ENCODE assay signal across 11 cellular contexts in the genomic region with DNA sequence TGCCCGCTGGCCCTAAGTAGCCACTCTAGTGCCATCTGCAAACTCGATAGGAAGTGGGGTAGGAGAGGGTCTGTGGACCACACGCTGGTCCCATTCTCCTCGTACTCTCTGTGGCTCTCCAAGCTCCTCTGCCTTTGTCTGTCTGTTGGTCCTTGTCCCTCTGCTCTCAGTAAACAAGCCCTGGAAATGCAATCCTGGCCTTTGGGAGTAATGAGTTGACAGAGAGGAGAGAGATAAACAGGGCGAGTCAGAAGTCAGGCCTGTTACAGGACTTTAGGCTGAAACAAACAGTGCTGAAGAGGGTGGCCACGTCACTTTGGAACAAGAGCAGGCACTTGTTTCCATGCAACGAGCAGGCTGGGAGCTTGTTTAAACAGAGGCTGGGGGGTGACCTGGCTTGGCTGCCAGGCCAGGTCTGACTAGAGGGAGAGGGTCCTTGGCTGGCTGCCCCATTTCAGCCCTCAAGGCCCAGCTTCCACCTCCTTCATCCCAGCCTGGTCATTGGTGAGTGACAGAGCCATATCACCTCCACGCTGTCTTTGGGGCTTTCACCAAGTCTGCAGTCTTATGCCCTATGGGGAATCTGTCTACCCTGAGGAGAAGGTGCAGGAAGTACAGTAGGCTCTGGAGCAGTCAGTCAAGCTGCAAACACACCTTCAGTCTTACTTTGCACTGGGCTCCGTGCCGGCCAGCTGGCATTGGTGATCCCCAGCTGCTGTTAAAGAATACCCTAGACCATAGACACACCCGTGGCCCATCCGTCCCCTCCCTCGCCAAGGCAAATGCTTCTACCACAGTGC. TPM values are rescaled to one million over a fixed set of nuclear protein-coding genes. Genes with fewer than 3 reads are reported as not detected.
DNase-seq lines count a peak whose midpoint lies in the region; ATAC-seq and TF ChIP-seq lines count a peak whose summit lies in the region.
"Had no signal": no experiment of that assay in that cellular context is flagged by ENCODE, and none has a peak within 500 bp of the region (broad histone marks: within the 10 kb centered on the region; RNA-seq: fewer than 3 reads in every experiment).

No MANE protein-coding gene starts in this region.

- H3K27me3 ChIP-seq in heart left ventricle: no peaks in the 10 kb centered on the region
- H3K27me3 ChIP-seq: BE2C had no signal

- 69 to 79% (median 72%) methylated on average over 13 of the region's 13 CpGs for WGBS in heart left ventricle, 4 donors

- H3K36me3 ChIP-seq in heart left ventricle: peaks cover 0 to 30% (median 20%) of the 10 kb centered on the region in 9 donors

- H3K36me3 Mint-ChIP-seq in nephron progenitor cell (ENCODE audit: low read depth) (peaks cover 44% of the 10 kb centered on the region), CD14-positive monocyte (peaks cover 72 to 74% of the 10 kb centered on the region in 2 donors)

- no peak for TF ChIP-seq POLR2A in heart left ventricle (IDR thresholded peaks at IDR 0.05)

- H3K4me3 Mint-ChIP-seq in nephron progenitor cell (peak overlapping the region; percentile 58), CD14-positive monocyte (no peak overlapping the region)

- peak; percentile 71 to 92 (median 83) for ATAC-seq in heart left ventricle
- no peak for ATAC-seq in HG03354 (IDR thresholded peaks at IDR 0.05; ENCODE audit: poor library complexity, severe bottlenecking, unreplicated experiment)
- ATAC-seq in GM19463 (IDR thresholded peaks at IDR 0.05; ENCODE audit: unreplicated experiment): no peak

- intact Hi-C loops in heart left ventricle (cut with DNase I) (no loop called here), CD14-positive monocyte (cut with micrococcal nuclease) (no loop called here)

- peaks cover 0 to 36% (median 15%) of the 10 kb centered on the region in 12 donors for H3K4me1 ChIP-seq in heart left ventricle
- H3K4me1 ChIP-seq: BE2C had no signal

- peak; percentile 98 for DNase-seq in DMS53 treated with DMSO at 0.1 percent for 48 hours (lab: John Stamatoyannopoulos, UW; ENCODE audit: unreplicated experiment)
- DNase-seq in NCI-H510A treated with DMSO at 0.1 percent for 48 hours (lab: John Stamatoyannopoulos, UW): peak; percentile 99
- peak in 2 of 5 donors; percentile 57 to 59 for DNase-seq in heart left ventricle
- no peak for DNase-seq in nephron progenitor cell
- no peak for DNase-seq in CD14-positive monocyte (ENCODE audit: low spot score)
- DNase-seq in kidney glomerular epithelial cell (lab: John Stamatoyannopoulos, UW): no peak
- DNase-seq: activated T-cell treated with anti-CD3 and anti-CD28 coated beads, Interleukin-2, amount 50 U/mL, for 1 hour; BE2C; KBM-7 had no signal

- peak overlapping the region in 11 of 12 donors; percentile 26 to 83 (median 56) for H3K27ac ChIP-seq in heart left ventricle

- no peaks in the 10 kb centered on the region for H3K9me3 ChIP-seq in heart left ventricle
- H3K9me3 ChIP-seq: BE2C had no signal

- H3K4me3 ChIP-seq in heart left ventricle: no peak overlapping the region

- H3K27ac Mint-ChIP-seq in nephron progenitor cell: peak overlapping the region; percentile 98
- peak overlapping the region in 3 of 7 donors; percentile 2 to 47 (median 7) for H3K27ac Mint-ChIP-seq in CD14-positive monocyte

- no peaks in the 10 kb centered on the region for H3K9me3 Mint-ChIP-seq in nephron progenitor cell
- H3K9me3 Mint-ChIP-seq in CD14-positive monocyte: no peaks in the 10 kb centered on the region

- H3K4me1 Mint-ChIP-seq in nephron progenitor cell: peaks cover 90% of the 10 kb centered on the region
- peaks cover 9% of the 10 kb centered on the region for H3K4me1 Mint-ChIP-seq in CD14-positive monocyte

- TF ChIP-seq CTCF in heart left ventricle (IDR thresholded peaks at IDR 0.05): no peak
- TF ChIP-seq CTCF in nephron progenitor cell (IDR thresholded peaks at IDR 0.05): no peak
- TF ChIP-seq CTCF in CD14-positive monocyte (IDR thresholded peaks at IDR 0.05): no peak

- peaks cover 9% of the 10 kb centered on the region for H3K27me3 Mint-ChIP-seq in nephron progenitor cell (ENCODE audit: low read depth, poor library complexity)
- peaks cover 1 to 6% (median 6%) of the 10 kb centered on the region in 3 donors for H3K27me3 Mint-ChIP-seq in CD14-positive monocyte (ENCODE audit: low read depth in 3 of 3)

RNA-seq across cellular contexts. Expression of a gene that starts 22.6 kb away (rescaled TPM):
- 10 to 100 TPM; 11.3 to 22.5 (median 16.0) TPM for total RNA-seq in heart left ventricle
- polyA plus RNA-seq in heart left ventricle (10 to 100 TPM; 10.9 to 17.9 TPM), CD14-positive monocyte (under 1 TPM; 0.62 to 0.65 TPM)

Comparison
In these comparisons a context has a peak if more than half of its experiments do, and no peak if none do; other contexts are left out.
1. DNase-seq: peak in DMS53 treated with DMSO at 0.1 percent for 48 hours (single experiment) and NCI-H510A treated with DMSO at 0.1 percent for 48 hours (single experiment); none in nephron progenitor cell (single experiment), CD14-positive monocyte (single experiment) and kidney glomerular epithelial cell (single experiment).
2. ATAC-seq: peak in heart left ventricle (4 of 4); none in HG03354 (single experiment) and GM19463 (single experiment).
3. RNA of a gene that starts 22.6 kb away (polyA plus RNA-seq): 10.9 to 17.9 TPM in heart left ventricle; 0.62 to 0.65 TPM in CD14-positive monocyte; every median in the first group is over 4 times any median in the second.